Comparison of ENCODE assay signal across 8 cellular contexts in the genomic region with DNA sequence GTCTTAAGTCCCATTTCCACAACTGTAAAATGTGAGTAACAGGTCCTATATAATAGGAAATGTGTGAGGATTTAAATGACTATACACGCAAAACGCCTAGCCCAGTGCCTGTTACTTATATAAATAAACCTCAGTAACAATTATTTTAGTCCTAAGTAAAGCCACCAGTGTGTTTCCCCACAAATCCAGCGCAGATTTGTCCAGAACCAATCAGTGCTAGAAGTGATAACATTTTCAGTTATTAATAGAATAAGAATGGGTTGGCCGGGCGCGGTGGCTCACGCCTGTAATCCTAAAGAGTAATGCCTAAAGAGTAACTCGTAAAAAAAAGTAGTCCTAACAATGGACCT. TPM values are rescaled to one million over a fixed set of nuclear protein-coding genes. Genes with fewer than 3 reads are reported as not detected.
DNase-seq lines count a peak whose midpoint lies in the region; ATAC-seq and TF ChIP-seq lines count a peak whose summit lies in the region.

No MANE protein-coding gene starts in this region.

- ATAC-seq in GM19452 (IDR thresholded peaks at IDR 0.05; ENCODE audit: unreplicated experiment), result peak; percentile 16
- no peak for ATAC-seq in T-helper 17 cell
- ATAC-seq in gastroesophageal sphincter, result no peak
- ATAC-seq in GM21423 (IDR thresholded peaks at IDR 0.05; ENCODE audit: unreplicated experiment), result no peak
- ATAC-seq in HG03139 (IDR thresholded peaks at IDR 0.05; ENCODE audit: unreplicated experiment), result no peak

- 3 to 11% methylated on average over 7 to 8 of the region's 8 CpGs for WGBS in gastroesophageal sphincter (ENCODE audit: low coverage in 1 of 2), 2 donors

- H3K4me3 ChIP-seq in gastroesophageal sphincter (peak overlapping the region; percentile 85 to 88), skeletal muscle cell (ENCODE audit: low read depth, low read length) (peak overlapping the region; percentile 70)

- H3K36me3 ChIP-seq in gastroesophageal sphincter, result no peaks in the 10 kb centered on the region

- no peak for TF ChIP-seq POLR2A in gastroesophageal sphincter (IDR thresholded peaks at IDR 0.05)

- peaks cover 8% of the 10 kb centered on the region for H3K4me1 Mint-ChIP-seq in T-helper 17 cell

- peaks cover 2% of the 10 kb centered on the region for H3K27me3 ChIP-seq in gastroesophageal sphincter

- TF ChIP-seq EP300 in gastroesophageal sphincter (IDR thresholded peaks at IDR 0.05), result no peak

- H3K4me1 ChIP-seq in gastroesophageal sphincter, result peaks cover 0 to 21% (median 5%) of the 10 kb centered on the region in 3 donors

- no peaks in the 10 kb centered on the region for H3K27me3 Mint-ChIP-seq in T-helper 17 cell

- H3K36me3 Mint-ChIP-seq in T-helper 17 cell (ENCODE audit: low read depth), result no peaks in the 10 kb centered on the region

- no peak for DNase-seq in T-helper 17 cell
- no peak for DNase-seq in skeletal muscle cell (ENCODE audit: low read depth)
- no peak for DNase-seq in amniotic stem cell (lab: John Stamatoyannopoulos, UW)
- DNase-seq in SKM-1 (lab: John Stamatoyannopoulos, UW; ENCODE audit: unreplicated experiment), result no peak

- H3K27ac Mint-ChIP-seq in T-helper 17 cell, result peak overlapping the region; percentile 90

- H3K4me3 Mint-ChIP-seq in T-helper 17 cell, result peak overlapping the region; percentile 96

- no peak for TF ChIP-seq CTCF in gastroesophageal sphincter (IDR thresholded peaks at IDR 0.05)

- H3K27ac ChIP-seq in gastroesophageal sphincter, result peak overlapping the region in 3 of 4 donors; percentile 80 to 84 (median 82)

- no peaks in the 10 kb centered on the region for H3K9me3 ChIP-seq in T-helper 17 cell (ENCODE audit: control insufficient read depth, low read length, poor library complexity, severe bottlenecking)
- no peaks in the 10 kb centered on the region for H3K9me3 ChIP-seq in gastroesophageal sphincter

RNA-seq across cellular contexts. Expression of a gene that starts 0.6 kb away (rescaled TPM):
- total RNA-seq in T-helper 17 cell (10 to 100 TPM; 26.6 to 28.4 TPM), gastroesophageal sphincter (10 to 100 TPM; 10.4 to 33.1 (median 12.6) TPM)

RNA-seq across cellular contexts. Expression of a gene that starts 15.5 kb away (rescaled TPM):
- total RNA-seq in T-helper 17 cell (under 1 TPM; 0.75 to 0.89 TPM), gastroesophageal sphincter (1 to 10 TPM; 3.1 to 9.5 (median 8.4) TPM)

RNA-seq across cellular contexts. Expression of a gene that starts 29.9 kb away (rescaled TPM):
- total RNA-seq in T-helper 17 cell (10 to 100 TPM; 58.2 to 74.6 TPM), gastroesophageal sphincter (under 1 TPM in 3 of 4 donors, not detected in 1; 0.16 to 0.54 (median 0.19) TPM)

RNA-seq across cellular contexts. Expression of a gene that starts 49.8 kb away (rescaled TPM):
- total RNA-seq in T-helper 17 cell (under 1 TPM; 0.20 to 0.29 TPM), gastroesophageal sphincter (1 to 10 TPM in 1 of 4 donors, under 1 TPM in 2, not detected in 1; 0.85 to 1.2 (median 0.94) TPM)

Comparison
In these comparisons a context has a peak if more than half of its experiments do, and no peak if none do; other contexts are left out.
1. RNA of a gene that starts 29.9 kb away (total RNA-seq): 58.2 to 74.6 TPM in T-helper 17 cell; 0.16 to 0.54 TPM in gastroesophageal sphincter; every median in the first group is over 10 times any median in the second.